36 cellular contexts compared by ENCODE assay signal in genomic region chr18:21071071-21071470, GRCh38.
"Had no signal": no experiment of that assay in that cellular context is flagged by ENCODE, and none has a peak within 500 bp of the region (broad histone marks: within the 10 kb centered on the region; RNA-seq: fewer than 3 reads in every experiment).

No MANE protein-coding gene starts in this region.

- H3K27ac ChIP-seq: body of pancreas, brain microvascular endothelial cell, breast epithelium had no signal

- H3K36me3 ChIP-seq: brain microvascular endothelial cell, breast epithelium had no signal

- ATAC-seq: activated CD4-positive, alpha-beta T cell treated with anti-CD3 and anti-CD28 coated beads for 36 hours; activated CD4-positive, CD25-positive, alpha-beta regulatory T cell treated with anti-CD3 and anti-CD28 coated beads, Interleukin-2, amount 50 U/mL, for 24 hours; activated CD8-positive, alpha-beta memory T cell treated with anti-CD3 and anti-CD28 coated beads, Interleukin-2, amount 10 ng/mL, durations not matched to agents 7 days and 5 days; activated CD8-positive, alpha-beta T cell treated with anti-CD3 and anti-CD28 coated beads, Interleukin-2, amount 10 ng/mL, durations not matched to agents 7 days and 5 days; activated naive CD8-positive, alpha-beta T cell treated with anti-CD3 and anti-CD28 coated beads, Interleukin-2, amount 50 U/mL, for 24 hours; body of pancreas; T-cell had no signal

- DNase-seq: activated CD4-positive, alpha-beta memory T cell treated with anti-CD3 and anti-CD28 coated beads, Interleukin-2, amount 10 ng/mL, durations not matched to agents 7 days and 5 days; activated CD4-positive, alpha-beta T cell treated with anti-CD3 and anti-CD28 coated beads for 1 hour; activated CD4-positive, alpha-beta T cell treated with anti-CD3 and anti-CD28 coated beads for 36 hours; activated CD4-positive, alpha-beta T cell treated with anti-CD3 and anti-CD28 coated beads for 48 hours; activated CD4-positive, alpha-beta T cell treated with anti-CD3 and anti-CD28 coated beads, Interleukin-2, amount 10 ng/mL, durations not matched to agents 7 days and 5 days; activated CD4-positive, alpha-beta T cell treated with anti-CD3 and anti-CD28 coated beads, Interleukin-2, amount 50 U/mL, for 48 hours; activated CD4-positive, CD25-positive, alpha-beta regulatory T cell; activated CD8-positive, alpha-beta memory T cell treated with anti-CD3 and anti-CD28 coated beads for 24 hours; activated CD8-positive, alpha-beta memory T cell treated with anti-CD3 and anti-CD28 coated beads, Interleukin-2, amount 10 ng/mL, durations not matched to agents 7 days and 5 days; activated CD8-positive, alpha-beta memory T cell treated with anti-CD3 and anti-CD28 coated beads, Interleukin-2, amount 50 U/mL, for 48 hours; activated CD8-positive, alpha-beta T cell treated with anti-CD3 and anti-CD28 coated beads, Interleukin-2, amount 10 ng/mL, durations not matched to agents 7 days and 5 days; activated effector memory CD4-positive, alpha-beta T cell treated with Interleukin-2 at 50 U/mL for 16 hours; activated gamma-delta T cell; activated naive CD4-positive, alpha-beta T cell treated with anti-CD3 and anti-CD28 coated beads, Interleukin-2, amount 10 ng/mL, durations not matched to agents 7 days and 5 days; activated naive CD4-positive, alpha-beta T cell treated with Interleukin-2 at 50 U/mL for 16 hours; activated naive CD8-positive, alpha-beta T cell treated with anti-CD3 and anti-CD28 coated beads, Interleukin-2, amount 10 ng/mL, durations not matched to agents 7 days and 5 days; activated naive CD8-positive, alpha-beta T cell treated with anti-CD3 and anti-CD28 coated beads, Interleukin-2, amount 50 U/mL, for 24 hours; activated T-cell treated with anti-CD3 and anti-CD28 coated beads, Interleukin-2, amount 50 U/mL, for 24 hours; activated T-cell treated with anti-CD3 and anti-CD28 coated beads, Interleukin-2, amount 50 U/mL, for 48 hours; amniotic stem cell; aorta; body of pancreas; brain microvascular endothelial cell; cerebellar nuclear complex; T-cell; T-helper 2 cell; T-helper 9 cell had no signal

- H3K27me3 Mint-ChIP-seq: activated CD4-positive, alpha-beta memory T cell treated with anti-CD3 and anti-CD28 coated beads, Interleukin-2, amount 10 ng/mL, durations not matched to agents 7 days and 5 days; activated CD4-positive, alpha-beta T cell treated with anti-CD3 and anti-CD28 coated beads for 36 hours; activated CD4-positive, alpha-beta T cell treated with anti-CD3 and anti-CD28 coated beads, Interleukin-2, amount 10 ng/mL, durations not matched to agents 7 days and 5 days; activated CD8-positive, alpha-beta memory T cell treated with anti-CD3 and anti-CD28 coated beads, Interleukin-2, amount 10 ng/mL, durations not matched to agents 7 days and 5 days; activated naive CD4-positive, alpha-beta T cell treated with anti-CD3 and anti-CD28 coated beads, Interleukin-2, amount 10 ng/mL, durations not matched to agents 7 days and 5 days; activated naive CD4-positive, alpha-beta T cell treated with anti-CD3 and anti-CD28 coated beads, Interleukin-2, amount 50 U/mL, for 24 hours; activated naive CD8-positive, alpha-beta T cell; activated naive CD8-positive, alpha-beta T cell treated with anti-CD3 and anti-CD28 coated beads, Interleukin-2, amount 10 ng/mL, durations not matched to agents 7 days and 5 days; activated naive CD8-positive, alpha-beta T cell treated with anti-CD3 and anti-CD28 coated beads, Interleukin-2, amount 50 U/mL, for 24 hours; activated T-cell treated with anti-CD3 and anti-CD28 coated beads, Interleukin-2, amount 50 U/mL, for 24 hours; central memory CD8-positive, alpha-beta T cell; T-cell had no signal

- FAIRE-seq: astrocyte, TTC549 had no signal

- H3K9me3 Mint-ChIP-seq: activated CD4-positive, alpha-beta memory T cell treated with anti-CD3 and anti-CD28 coated beads, Interleukin-2, amount 10 ng/mL, durations not matched to agents 7 days and 5 days; activated CD4-positive, alpha-beta T cell treated with anti-CD3 and anti-CD28 coated beads, Interleukin-2, amount 10 ng/mL, durations not matched to agents 7 days and 5 days; activated naive CD4-positive, alpha-beta T cell treated with anti-CD3 and anti-CD28 coated beads, Interleukin-2, amount 10 ng/mL, durations not matched to agents 7 days and 5 days; activated naive CD4-positive, alpha-beta T cell treated with anti-CD3 and anti-CD28 coated beads, Interleukin-2, amount 50 U/mL, for 24 hours; activated naive CD8-positive, alpha-beta T cell treated with anti-CD3 and anti-CD28 coated beads, Interleukin-2, amount 10 ng/mL, durations not matched to agents 7 days and 5 days; activated naive CD8-positive, alpha-beta T cell treated with anti-CD3 and anti-CD28 coated beads, Interleukin-2, amount 50 U/mL, for 24 hours; activated T-cell treated with anti-CD3 and anti-CD28 coated beads, Interleukin-2, amount 50 U/mL, for 24 hours; activated T-helper 2 cell treated with anti-CD3 and anti-CD28 coated beads, Interferon-gamma antibody, Interleukin-2, Interleukin-4, amounts not matched to agents 10 μg/mL and 5 μg/mL and 100 μg/mL, durations not matched to agents 14 hours and 24 hours and 36 hours; central memory CD8-positive, alpha-beta T cell; T-cell; T-helper 2 cell treated with Interferon-gamma antibody and Interleukin-4, amounts not matched to agents 5 μg/mL and 100 μg/mL, for 36 hours had no signal

- H3K4me3 Mint-ChIP-seq: activated CD4-positive, alpha-beta memory T cell treated with anti-CD3 and anti-CD28 coated beads, Interleukin-2, amount 10 ng/mL, durations not matched to agents 7 days and 5 days; activated CD4-positive, alpha-beta T cell treated with anti-CD3 and anti-CD28 coated beads for 36 hours; activated CD4-positive, alpha-beta T cell treated with anti-CD3 and anti-CD28 coated beads, Interleukin-2, amount 10 ng/mL, durations not matched to agents 7 days and 5 days; activated CD8-positive, alpha-beta memory T cell treated with anti-CD3 and anti-CD28 coated beads, Interleukin-2, amount 10 ng/mL, durations not matched to agents 7 days and 5 days; activated CD8-positive, alpha-beta T cell treated with anti-CD3 and anti-CD28 coated beads, Interleukin-2, amount 10 ng/mL, durations not matched to agents 7 days and 5 days; activated naive CD4-positive, alpha-beta T cell treated with anti-CD3 and anti-CD28 coated beads, Interleukin-2, amount 10 ng/mL, durations not matched to agents 7 days and 5 days; activated naive CD4-positive, alpha-beta T cell treated with anti-CD3 and anti-CD28 coated beads, Interleukin-2, amount 50 U/mL, for 24 hours; activated naive CD8-positive, alpha-beta T cell; activated naive CD8-positive, alpha-beta T cell treated with anti-CD3 and anti-CD28 coated beads, Interleukin-2, amount 10 ng/mL, durations not matched to agents 7 days and 5 days; activated naive CD8-positive, alpha-beta T cell treated with anti-CD3 and anti-CD28 coated beads, Interleukin-2, amount 50 U/mL, for 24 hours; activated T-cell treated with anti-CD3 and anti-CD28 coated beads, Interleukin-2, amount 50 U/mL, for 24 hours; central memory CD8-positive, alpha-beta T cell; T-cell; T-helper 2 cell treated with Interferon-gamma antibody and Interleukin-4, amounts not matched to agents 5 μg/mL and 100 μg/mL, for 36 hours had no signal

- H3K4me3 ChIP-seq: body of pancreas, breast epithelium had no signal

- H3K9me3 ChIP-seq: body of pancreas, breast epithelium had no signal

- H3K27ac Mint-ChIP-seq: activated CD4-positive, alpha-beta memory T cell treated with anti-CD3 and anti-CD28 coated beads, Interleukin-2, amount 10 ng/mL, durations not matched to agents 7 days and 5 days; activated CD4-positive, alpha-beta T cell treated with anti-CD3 and anti-CD28 coated beads for 36 hours; activated CD4-positive, alpha-beta T cell treated with anti-CD3 and anti-CD28 coated beads, Interleukin-2, amount 10 ng/mL, durations not matched to agents 7 days and 5 days; activated CD8-positive, alpha-beta memory T cell treated with anti-CD3 and anti-CD28 coated beads, Interleukin-2, amount 10 ng/mL, durations not matched to agents 7 days and 5 days; activated CD8-positive, alpha-beta T cell treated with anti-CD3 and anti-CD28 coated beads, Interleukin-2, amount 10 ng/mL, durations not matched to agents 7 days and 5 days; activated naive CD4-positive, alpha-beta T cell treated with anti-CD3 and anti-CD28 coated beads, Interleukin-2, amount 10 ng/mL, durations not matched to agents 7 days and 5 days; activated naive CD4-positive, alpha-beta T cell treated with anti-CD3 and anti-CD28 coated beads, Interleukin-2, amount 50 U/mL, for 24 hours; activated naive CD8-positive, alpha-beta T cell; activated naive CD8-positive, alpha-beta T cell treated with anti-CD3 and anti-CD28 coated beads, Interleukin-2, amount 10 ng/mL, durations not matched to agents 7 days and 5 days; activated naive CD8-positive, alpha-beta T cell treated with anti-CD3 and anti-CD28 coated beads, Interleukin-2, amount 50 U/mL, for 24 hours; activated T-cell treated with anti-CD3 and anti-CD28 coated beads, Interleukin-2, amount 50 U/mL, for 24 hours; activated T-helper 2 cell treated with anti-CD3 and anti-CD28 coated beads, Interferon-gamma antibody, Interleukin-2, Interleukin-4, amounts not matched to agents 10 μg/mL and 5 μg/mL and 100 μg/mL, durations not matched to agents 14 hours and 24 hours and 36 hours; T-cell; T-helper 2 cell treated with Interferon-gamma antibody and Interleukin-4, amounts not matched to agents 5 μg/mL and 100 μg/mL, for 36 hours had no signal

- H3K27me3 ChIP-seq: body of pancreas, brain microvascular endothelial cell, breast epithelium had no signal
